In genomic region chr18:3104190-3105054, GRCh38 we compare ENCODE assay signal across 1 cellular context.
TF ChIP-seq lines count a peak whose summit lies in the region.

No MANE protein-coding gene starts in this region.

TF ChIP-seq in GM23338, 12 proteins besides CTCF, POLR2A, EP300 and RAD21 (continued from another document):
- TF ChIP-seq ZNF462 (CRISPR knock-in tag; IDR thresholded peaks at IDR 0.05) (no peak), ETS1 (IDR thresholded peaks at IDR 0.05) (no peak), NANOG (IDR thresholded peaks at IDR 0.05; ENCODE audit: borderline replicate concordance) (no peak), EZH2phosphoT487 (IDR thresholded peaks at IDR 0.05; ENCODE audit: unreplicated experiment) (no peak), JUNB (IDR thresholded peaks at IDR 0.05; ENCODE audit: unreplicated experiment) (no peak), ZNF114 (CRISPR knock-in tag; IDR thresholded peaks at IDR 0.05) (no peak), POLR2AphosphoS5 (IDR thresholded peaks at IDR 0.05; ENCODE audit: low read depth) (no peak), EZH2 (IDR thresholded peaks at IDR 0.05; ENCODE audit: low read depth, unreplicated experiment) (no peak), ZNF331 (CRISPR knock-in tag; IDR thresholded peaks at IDR 0.05; ENCODE audit: low read depth) (no peak), CREB1 (CRISPR knock-in tag; IDR thresholded peaks at IDR 0.05; ENCODE audit: low read depth) (no peak)
